In the genomic region with DNA sequence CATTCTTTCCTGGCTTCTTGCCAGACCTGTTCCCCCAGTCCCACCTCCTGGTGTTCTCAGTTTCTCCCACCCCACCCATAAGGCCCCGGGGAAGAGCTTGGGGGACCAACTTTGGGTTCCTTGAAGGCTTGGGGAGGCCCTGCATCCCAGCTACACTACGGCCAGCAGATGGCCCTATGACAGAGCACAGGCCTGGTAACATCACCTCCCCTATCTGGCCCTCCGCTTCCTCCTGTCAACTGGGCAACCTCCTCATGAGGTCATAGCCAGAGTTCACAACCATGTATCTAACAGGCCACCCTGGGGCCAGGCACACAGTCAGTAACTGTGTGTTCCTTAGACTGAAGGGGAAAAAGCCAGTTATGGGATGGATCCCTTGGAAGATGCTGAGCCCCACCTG, we compare ENCODE assay signal across 10 cellular contexts. TPM values are rescaled to one million over a fixed set of nuclear protein-coding genes. Genes with fewer than 3 reads are reported as not detected.
A peak's percentile ranks its signal among the peaks of the same experiment; 100 is the strongest.
DNase-seq lines count a peak whose midpoint lies in the region; ATAC-seq and TF ChIP-seq lines count a peak whose summit lies in the region.
"Had no signal": no experiment of that assay in that cellular context is flagged by ENCODE, and none has a peak within 500 bp of the region (broad histone marks: within the 10 kb centered on the region; RNA-seq: fewer than 3 reads in every experiment).

No MANE protein-coding gene starts in this region.

- H2AFZ ChIP-seq in Karpas-422 (ENCODE audit: low read length), result no peak overlapping the region

- H3K4me1 Mint-ChIP-seq in naive thymus-derived CD8-positive, alpha-beta T cell, result peaks cover 0 to 6% (median 5%) of the 10 kb centered on the region in 4 donors

- DNase-seq in EH (ENCODE audit: low read depth) (peak; percentile 29), Karpas-422 (peak; percentile 61), iris pigment epithelial cell (ENCODE audit: low read depth) (peak; percentile 25), NCI-H82 treated with DMSO at 0.1 percent for 48 hours (lab: John Stamatoyannopoulos, UW; ENCODE audit: unreplicated experiment) (no peak)
- no peak for DNase-seq in naive thymus-derived CD8-positive, alpha-beta T cell
- DNase-seq: NCI-H1694 treated with DMSO at 0.1 percent for 48 hours had no signal

- H3K27me3 Mint-ChIP-seq in naive thymus-derived CD8-positive, alpha-beta T cell, result peaks cover 0 to 2% (median 1%) of the 10 kb centered on the region in 5 donors

- H3K36me3 Mint-ChIP-seq in naive thymus-derived CD8-positive, alpha-beta T cell, result no peaks in the 10 kb centered on the region

- no peaks in the 10 kb centered on the region for H3K9me3 Mint-ChIP-seq in naive thymus-derived CD8-positive, alpha-beta T cell

- no peaks in the 10 kb centered on the region for H3K79me2 ChIP-seq in Karpas-422 (ENCODE audit: low read length)

- POLR2A ChIA-PET in naive thymus-derived CD8-positive, alpha-beta T cell (lab: Charles Lee), result interaction anchor here (0.5 to 1.0 kb wide), 2 partner anchors 18 to 1748 kb away, joined by 3 to 7 read pairs; no protein-coding TSS in a partner anchor

- H3K4me2 ChIP-seq in Karpas-422 (ENCODE audit: low read depth, low read length, poor library complexity, severe bottlenecking), result no peak overlapping the region

- ATAC-seq in GM18511 (IDR thresholded peaks at IDR 0.05; ENCODE audit: unreplicated experiment) (no peak), GM21390 (IDR thresholded peaks at IDR 0.05; ENCODE audit: unreplicated experiment) (no peak)
- no peak for ATAC-seq in naive thymus-derived CD8-positive, alpha-beta T cell

- TF ChIP-seq CTCF in VCaP (conservative IDR thresholded peaks at IDR 0.05), result peak; percentile 23; the same call in 1 of the 2 replicates

- no peaks in the 10 kb centered on the region for H3K36me3 ChIP-seq in Karpas-422 (ENCODE audit: insufficient read depth, low read length)

- H3K27me3 ChIP-seq in Karpas-422 (ENCODE audit: low read length), result no peaks in the 10 kb centered on the region

- H3K27ac ChIP-seq in Karpas-422 (ENCODE audit: low read length) (no peak overlapping the region), VCaP (no peak overlapping the region)

- H3K4me3 ChIP-seq in Karpas-422 (ENCODE audit: low read length), result no peak overlapping the region

- no peak overlapping the region for H3K4me3 Mint-ChIP-seq in naive thymus-derived CD8-positive, alpha-beta T cell

- no peak overlapping the region for H3K27ac Mint-ChIP-seq in naive thymus-derived CD8-positive, alpha-beta T cell

- no peaks in the 10 kb centered on the region for H3K9me2 ChIP-seq in Karpas-422 (replicated peaks; ENCODE audit: insufficient read depth, low read length)

- H4K20me1 ChIP-seq in Karpas-422 (ENCODE audit: insufficient read depth, low read depth, low read length), result no peaks in the 10 kb centered on the region

- no peak overlapping the region for H3K9ac ChIP-seq in Karpas-422 (ENCODE audit: low read length)

- peaks cover 3% of the 10 kb centered on the region; the same call in 1 of the 2 replicates for H3K4me1 ChIP-seq in Karpas-422 (ENCODE audit: low read length)

- no peaks in the 10 kb centered on the region for H3K9me3 ChIP-seq in Karpas-422 (ENCODE audit: low read length)

RNA-seq across cellular contexts. Expression of a gene that starts 31.4 kb away (rescaled TPM):
- total RNA-seq in Karpas-422 (2014; rRNA removed; shearing (Covaris generic); ENCODE audit: low replicate concordance), result 0.11 and 1.3 TPM in 2 replicates
- total RNA-seq in naive thymus-derived CD8-positive, alpha-beta T cell, result 1 to 10 TPM; 1.5 to 2.0 TPM
- under 1 TPM; 0.13 to 0.46 (median 0.16) TPM for polyA plus RNA-seq in naive thymus-derived CD8-positive, alpha-beta T cell
- total RNA-seq: Daoy had no signal

RNA-seq across cellular contexts. Expression of a gene that starts 43.7 kb away (rescaled TPM):
- total RNA-seq in Karpas-422 (2014; rRNA removed; shearing (Covaris generic); ENCODE audit: low replicate concordance), result 124 and 145 TPM in 2 replicates
- total RNA-seq in naive thymus-derived CD8-positive, alpha-beta T cell, result 100 to 1,000 TPM; 109 to 120 TPM
- 100 to 1,000 TPM; 125 to 148 (median 129) TPM for polyA plus RNA-seq in naive thymus-derived CD8-positive, alpha-beta T cell

RNA-seq across cellular contexts. Expression of a gene that starts 52.2 kb away (rescaled TPM):
- 21.5 and 26.3 TPM in 2 replicates for total RNA-seq in Karpas-422 (2014; rRNA removed; shearing (Covaris generic); ENCODE audit: low replicate concordance)
- 10 to 100 TPM; 48.6 to 49.4 TPM for total RNA-seq in naive thymus-derived CD8-positive, alpha-beta T cell
- polyA plus RNA-seq in naive thymus-derived CD8-positive, alpha-beta T cell, result 10 to 100 TPM; 38.8 to 45.2 (median 45.2) TPM

Comparison
In these comparisons a context has a peak if more than half of its experiments do, and no peak if none do; other contexts are left out.
1. DNase-seq: peak in EH (single experiment), Karpas-422 (single experiment) and iris pigment epithelial cell (single experiment); none in naive thymus-derived CD8-positive, alpha-beta T cell (0 of 10) and NCI-H82 treated with DMSO at 0.1 percent for 48 hours (single experiment).